In genomic region chr5:33049845-33050244, GRCh38 we compare ENCODE assay signal across 12 cellular contexts.
DNase-seq lines count a peak whose midpoint lies in the region; ATAC-seq and TF ChIP-seq lines count a peak whose summit lies in the region.
"Had no signal": no experiment of that assay in that cellular context is flagged by ENCODE, and none has a peak within 500 bp of the region (broad histone marks: within the 10 kb centered on the region; RNA-seq: fewer than 3 reads in every experiment).

No MANE protein-coding gene starts in this region.

- ATAC-seq in IMR-90 (ENCODE audit: low read depth) (peak; percentile 98), HG02642 (IDR thresholded peaks at IDR 0.05; ENCODE audit: poor library complexity, unreplicated experiment) (no peak), GM21619 (IDR thresholded peaks at IDR 0.05; ENCODE audit: unreplicated experiment) (no peak)

- H2BK15ac ChIP-seq in IMR-90 (ENCODE audit: low read depth, low read length), result peak overlapping the region; percentile 87

- H3K9ac ChIP-seq in IMR-90 (ENCODE audit: low read depth, low read length) (no peak overlapping the region), mammary epithelial cell (ENCODE audit: insufficient read depth, low read length) (no peak overlapping the region)

- H3K36me3 ChIP-seq in IMR-90 (ENCODE audit: control insufficient read depth, insufficient read depth, low read length) (no peaks in the 10 kb centered on the region), mammary epithelial cell (ENCODE audit: insufficient read depth, low read length) (no peaks in the 10 kb centered on the region)
- H3K36me3 ChIP-seq: esophagus muscularis mucosa had no signal

- H3K23ac ChIP-seq in IMR-90 (ENCODE audit: low read depth, low read length), result peak overlapping the region; percentile 86

- H2BK20ac ChIP-seq in IMR-90 (ENCODE audit: low read depth, low read length), result peak overlapping the region; percentile 99

- no CpG with 5 or more reads among the region's 2 CpGs for WGBS in IMR-90 (ENCODE audit: extremely low coverage in 2 of 2, insufficient read length in 1 of 2), 2 experiments
- no CpG with 5 or more reads among the region's 2 CpGs for WGBS in mammary epithelial cell (ENCODE audit: low coverage, missing lambda C conversion rate)

- H3K27me3 ChIP-seq in IMR-90 (ENCODE audit: control insufficient read depth, insufficient read depth, low read length), result no peaks in the 10 kb centered on the region
- no peaks in the 10 kb centered on the region for H3K27me3 ChIP-seq in mammary epithelial cell (ENCODE audit: insufficient read depth, low read length)
- H3K27me3 ChIP-seq: esophagus muscularis mucosa had no signal

- peak overlapping the region; percentile 96 for H2BK5ac ChIP-seq in IMR-90 (ENCODE audit: low read depth, low read length, poor library complexity, severe bottlenecking)

- peaks cover 18% of the 10 kb centered on the region for H3K4me1 ChIP-seq in IMR-90 (ENCODE audit: control insufficient read depth, insufficient read depth, low read length)
- peaks cover 20% of the 10 kb centered on the region for H3K4me1 ChIP-seq in mammary epithelial cell (ENCODE audit: insufficient read depth, low read length)
- H3K4me1 ChIP-seq: esophagus muscularis mucosa had no signal

- H4K8ac ChIP-seq in IMR-90 (ENCODE audit: low read depth in 2 of 2, low read length in 2 of 2), result peak overlapping the region; percentile 72 to 91

- BruUV-seq in IMR-90 (replicated peaks; lab: Mats Ljungman, UMichigan), result no TSS peak
- no TSS peak for BruUV-seq in mammary epithelial cell (replicated peaks; lab: Mats Ljungman, UMichigan)

- H3K79me1 ChIP-seq in IMR-90 (ENCODE audit: low read depth in 1 of 2, low read length in 2 of 2), result peaks cover 0 to 7% of the 10 kb centered on the region in 2 experiments; a peak in 2 of 4 replicates

- H3K18ac ChIP-seq in IMR-90 (ENCODE audit: low read depth, low read length), result peak overlapping the region; percentile 85

- peaks cover 18% of the 10 kb centered on the region for H3K9me1 ChIP-seq in IMR-90 (ENCODE audit: insufficient read depth, low read length)

- H3K9me3 ChIP-seq in IMR-90 (ENCODE audit: control insufficient read depth, insufficient read depth, low read length), result peaks cover under 1% of the 10 kb centered on the region
- peaks cover 2% of the 10 kb centered on the region for H3K9me3 ChIP-seq in mammary epithelial cell (replicated peaks; ENCODE audit: insufficient read depth, low read length)

- H3K79me2 ChIP-seq in mammary epithelial cell (ENCODE audit: insufficient read depth, low read length), result no peaks in the 10 kb centered on the region

- H4K20me1 ChIP-seq in IMR-90 (ENCODE audit: insufficient read depth, low read length) (no peaks in the 10 kb centered on the region), mammary epithelial cell (ENCODE audit: insufficient read depth, low read length) (no peaks in the 10 kb centered on the region)

- H2AFZ ChIP-seq in IMR-90 (replicated peaks; ENCODE audit: low read length, poor library complexity) (peak overlapping the region; percentile 90), mammary epithelial cell (ENCODE audit: low read depth, low read length) (peak overlapping the region; percentile 68)

- peak overlapping the region; percentile 74 for H4K5ac ChIP-seq in IMR-90 (ENCODE audit: low read depth, low read length)

- no peak for TF ChIP-seq POLR2A in IMR-90 (IDR thresholded peaks at IDR 0.05; ENCODE audit: low read depth, low read length)

- TF ChIP-seq CTCF in AG04449 (IDR thresholded peaks at IDR 0.05; ENCODE audit: insufficient read depth, low read length, missing control alignments) (no peak), IMR-90 (conservative IDR thresholded peaks at IDR 0.05; ENCODE audit: low read depth, low read length) (no peak), mammary epithelial cell (conservative IDR thresholded peaks at IDR 0.05 in 1 of 2, IDR thresholded peaks at IDR 0.05 in 1 of 2; ENCODE audit: extremely low read depth in 1 of 2, insufficient read depth in 1 of 2, low read depth in 1 of 2, low read length in 2 of 2) (no peak), GM13976 (IDR thresholded peaks at IDR 0.05; ENCODE audit: borderline replicate concordance, control extremely low read depth, extremely low read depth, insufficient read depth, missing control alignments) (no peak)

- peak overlapping the region; percentile 84 for H2AK9ac ChIP-seq in IMR-90 (replicated peaks; ENCODE audit: low read depth, low read length, poor library complexity)

- in situ Hi-C loops in IMR-90 (cut with MboI; ENCODE audit: low sequenced_read_pairs) (no loop called here), mammary epithelial cell (cut with MboI; ENCODE audit: low sequenced_read_pairs in 2 of 2) (no loop called here), GM13976 (cut with MboI; ENCODE audit: low sequenced_read_pairs, unreplicated experiment) (no loop called here)

- 0 out of 2 replicates have a peak overlapping the region, but pooled peaks have one; percentile 19 for H3K56ac ChIP-seq in IMR-90 (ENCODE audit: extremely low read depth, insufficient read depth, low read length)

- H3K4me2 ChIP-seq in IMR-90 (ENCODE audit: low read depth, low read length) (peak overlapping the region; percentile 18; the same call in 1 of the 2 replicates), mammary epithelial cell (ENCODE audit: insufficient read depth, low read depth, low read length) (peak overlapping the region; percentile 29)

- peak overlapping the region; percentile 98 for H2AK5ac ChIP-seq in IMR-90 (ENCODE audit: low read depth, low read length)

- peak overlapping the region; percentile 86 for H3K14ac ChIP-seq in IMR-90 (replicated peaks; ENCODE audit: low read depth, low read length)

- peak overlapping the region; percentile 98 for H3K4ac ChIP-seq in IMR-90 (ENCODE audit: low read depth, low read length)

- DNase-seq in AG04449 (ENCODE audit: low read depth, low spot score) (peak; percentile 50), IMR-90 (peak; percentile 94), mammary epithelial cell (peak; percentile 91), kidney glomerular epithelial cell (lab: John Stamatoyannopoulos, UW) (peak; percentile 67), GM13976 (ENCODE audit: low spot score) (no peak), COLO829 (ENCODE audit: low spot score) (no peak)
- DNase-seq: activated B cell treated with CpG ODN at 0.5 μM for 24 hours; CD4-positive, alpha-beta memory T cell; stimulated activated CD4-positive, alpha-beta T cell treated with anti-CD3 and anti-CD28 coated beads, Interleukin-12 subunit alpha, Interleukin-12 subunit beta, amount 100 ng/mL, for 4 hours had no signal

- H4K91ac ChIP-seq in IMR-90 (ENCODE audit: insufficient read depth, low read depth, low read length), result peak overlapping the region; percentile 97

- peak overlapping the region; percentile 98 for H2BK120ac ChIP-seq in IMR-90 (ENCODE audit: low read depth, low read length)

- dilution Hi-C loops in IMR-90 (cut with HindIII; ENCODE audit: low sequenced_read_pairs, unreplicated experiment) (no loop called here), mammary epithelial cell (cut with HindIII; ENCODE audit: low sequenced_read_pairs) (no loop called here)

- no peak; the same call in 1 of the 2 replicates for TF ChIP-seq RAD21 in IMR-90 (IDR thresholded peaks at IDR 0.05; ENCODE audit: low read length)

- H3K27ac ChIP-seq in IMR-90 (ENCODE audit: insufficient read depth, low read length), result peak overlapping the region; percentile 70
- no peak overlapping the region for H3K27ac ChIP-seq in mammary epithelial cell (ENCODE audit: insufficient read depth, low read depth, low read length)
- H3K27ac ChIP-seq: esophagus muscularis mucosa had no signal

- intact Hi-C loops in IMR-90 (cut with micrococcal nuclease) (no loop called here), mammary epithelial cell (cut with micrococcal nuclease) (no loop called here)

- POLR2A ChIA-PET in AG04449 (lab: Yijun Ruan, JAX), result no interaction called here
- POLR2A ChIA-PET in IMR-90 (lab: Charles Lee; ENCODE audit: unreplicated experiment), result no interaction called here

- CTCF ChIA-PET in AG04449 (lab: Yijun Ruan, JAX), result interaction anchor here (1.0 to 2.1 kb wide), 2 partner anchors 9 to 14 kb away, joined by 3 to 12 read pairs; no protein-coding TSS in a partner anchor
- CTCF ChIA-PET in IMR-90 (lab: Yijun Ruan, JAX), result interaction anchor here (0.6 kb wide), 1 partner anchor 716 kb away, joined by 5 read pairs; no protein-coding TSS in a partner anchor
- CTCF ChIA-PET in mammary epithelial cell (lab: Charles Lee; ENCODE audit: low non-redundant PET), result no interaction called here

- H3K4me3 ChIP-seq in AG04449 (ENCODE audit: low read depth, low read length) (no peak overlapping the region), IMR-90 (ENCODE audit: insufficient read depth, low read depth, low read length) (no peak overlapping the region), mammary epithelial cell (replicated peaks in 1 of 3; ENCODE audit: insufficient read depth in 1 of 3, low read depth in 2 of 3, low read length in 3 of 3) (no peak overlapping the region)
- H3K4me3 ChIP-seq: esophagus muscularis mucosa had no signal

TF ChIP-seq in IMR-90, 13 proteins besides CTCF, POLR2A, EP300 and RAD21 (continues in another document):
- no peak for TF ChIP-seq USF2 (IDR thresholded peaks at IDR 0.05; ENCODE audit: low read depth, low read length)
- TF ChIP-seq MAFK (IDR thresholded peaks at IDR 0.05; ENCODE audit: low read depth, low read length), result peak; percentile 27; the same call in 1 of the 2 replicates
- no peak for TF ChIP-seq CHD1 (IDR thresholded peaks at IDR 0.05; ENCODE audit: low read depth, low read length)
- no peak for TF ChIP-seq SMC3 (IDR thresholded peaks at IDR 0.05; ENCODE audit: low read depth, low read length)
- TF ChIP-seq CEBPB (IDR thresholded peaks at IDR 0.05; ENCODE audit: low read depth, low read length), result no peak
- no peak for TF ChIP-seq NFE2L2 (IDR thresholded peaks at IDR 0.05; ENCODE audit: low read depth, low read length)
- no peak for TF ChIP-seq MAZ (IDR thresholded peaks at IDR 0.05; ENCODE audit: borderline replicate concordance, low read depth, low read length)
- TF ChIP-seq RCOR1 (IDR thresholded peaks at IDR 0.05; ENCODE audit: insufficient replicate concordance, low read length), result no peak
- TF ChIP-seq RFX5 (IDR thresholded peaks at IDR 0.05; ENCODE audit: low read depth, low read length), result no peak

Comparison
In these comparisons a context has a peak if more than half of its experiments do, and no peak if none do; other contexts are left out.
1. DNase-seq: peak in AG04449 (single experiment), IMR-90 (single experiment), mammary epithelial cell (single experiment) and kidney glomerular epithelial cell (single experiment); none in GM13976 (single experiment) and COLO829 (single experiment).